In the genomic region with DNA sequence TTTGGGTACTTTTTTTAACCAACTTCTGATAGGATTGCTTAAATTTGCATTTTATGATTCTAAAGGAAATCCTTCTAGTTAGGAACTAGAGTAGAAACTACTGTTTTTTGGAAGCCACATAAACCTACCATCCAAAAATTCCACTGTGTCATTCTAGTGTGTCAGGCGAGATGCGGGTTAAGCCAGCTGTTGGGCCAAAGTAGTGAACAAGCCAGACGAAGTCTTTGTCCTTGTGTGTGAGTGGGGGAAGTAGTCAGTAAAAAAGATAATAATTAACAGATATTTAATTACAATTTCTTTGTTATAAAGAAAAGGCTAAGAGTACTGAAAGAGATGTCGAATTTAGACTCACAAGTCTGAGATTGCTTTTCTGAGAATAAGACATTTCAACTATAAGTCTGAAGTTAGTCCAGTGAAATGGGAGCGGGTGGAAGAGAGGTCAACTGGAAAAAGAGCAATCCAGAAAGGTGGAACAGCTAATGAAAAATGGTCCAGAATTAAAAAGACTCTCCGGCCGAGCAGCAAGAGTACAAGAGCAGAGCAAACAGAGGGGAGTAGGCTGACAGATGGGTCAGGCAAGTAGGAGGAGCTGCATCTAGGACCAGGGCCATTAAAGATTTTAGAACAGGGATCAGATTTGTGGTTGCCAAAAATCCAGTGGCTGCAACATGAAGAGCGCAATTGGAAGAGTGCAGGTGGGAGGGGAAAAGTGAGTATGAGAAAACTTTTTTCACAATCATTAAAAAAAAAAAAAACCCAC, we compare ENCODE assay signal across 9 cellular contexts. TPM values are rescaled to one million over a fixed set of nuclear protein-coding genes. Genes with fewer than 3 reads are reported as not detected.
DNase-seq lines count a peak whose midpoint lies in the region; ATAC-seq and TF ChIP-seq lines count a peak whose summit lies in the region.
"Had no signal": no experiment of that assay in that cellular context is flagged by ENCODE, and none has a peak within 500 bp of the region (broad histone marks: within the 10 kb centered on the region; RNA-seq: fewer than 3 reads in every experiment).

No MANE protein-coding gene starts in this region.

- H2AFZ ChIP-seq in GM23338 (no peak overlapping the region), OCI-LY1 (ENCODE audit: low read length) (no peak overlapping the region), trophoblast cell (ENCODE audit: insufficient read depth, low read length, poor library complexity) (no peak overlapping the region)

- H3K27ac ChIP-seq in GM23338 (ENCODE audit: low read depth) (no peak overlapping the region), OCI-LY1 (ENCODE audit: low read depth, low read length, poor library complexity, severe bottlenecking) (peak overlapping the region; percentile 50), trophoblast cell (ENCODE audit: low read depth, low read length) (no peak overlapping the region)

- H3K36me3 ChIP-seq in GM23338 (ENCODE audit: insufficient read depth) (no peaks in the 10 kb centered on the region), OCI-LY1 (ENCODE audit: insufficient read depth, low read length) (no peaks in the 10 kb centered on the region), trophoblast cell (ENCODE audit: control insufficient read depth in 1 of 2, insufficient read depth in 2 of 2, low read length in 2 of 2) (no peaks in the 10 kb centered on the region)

- H3K9me2 ChIP-seq in GM23338 (ENCODE audit: insufficient read depth) = no peaks in the 10 kb centered on the region
- no peaks in the 10 kb centered on the region for H3K9me2 ChIP-seq in OCI-LY1 (ENCODE audit: low read depth, low read length)

- H3K27ac Mint-ChIP-seq in GM23338 = no peak overlapping the region

- H4K91ac ChIP-seq in trophoblast cell (ENCODE audit: low read depth, low read length) = no peak overlapping the region

- no peak overlapping the region for H3K14ac ChIP-seq in trophoblast cell (ENCODE audit: low read length)

- peaks cover 59% of the 10 kb centered on the region for H3K79me2 ChIP-seq in GM23338 (replicated peaks; ENCODE audit: insufficient read depth)
- peaks cover 36% of the 10 kb centered on the region for H3K79me2 ChIP-seq in OCI-LY1 (ENCODE audit: insufficient read depth, low read length)
- peaks cover 4% of the 10 kb centered on the region for H3K79me2 ChIP-seq in trophoblast cell (ENCODE audit: control insufficient read depth, insufficient read depth, low read length, poor library complexity)

- DNase-seq in GM23338 (ENCODE audit: low spot score) (no peak), fibroblast of mammary gland (ENCODE audit: low read depth) (peak; percentile 56), trophoblast cell (peak; percentile 30 to 59), islet precursor cell (no peak)
- DNase-seq: cortex of kidney had no signal

- peak overlapping the region; percentile 93 for H3K4me3 Mint-ChIP-seq in GM23338

- H3K23ac ChIP-seq in trophoblast cell (ENCODE audit: low read length) = no peak overlapping the region

- H3K4me3 ChIP-seq in GM23338 (peak overlapping the region; percentile 58), OCI-LY1 (ENCODE audit: low read depth, low read length, poor library complexity, severe bottlenecking) (peak overlapping the region; percentile 99), fibroblast of mammary gland (ENCODE audit: control insufficient read depth, low read depth, low read length) (peak overlapping the region; percentile 70), trophoblast cell (ENCODE audit: low read depth, low read length) (no peak overlapping the region)

- no peak overlapping the region for H2BK120ac ChIP-seq in trophoblast cell (ENCODE audit: insufficient read depth, low read length, poor library complexity)

- H3K18ac ChIP-seq in trophoblast cell (ENCODE audit: low read length) = no peak overlapping the region

- H3F3A ChIP-seq in GM23338 (replicated peaks; ENCODE audit: low read depth) (no peaks in the 10 kb centered on the region), OCI-LY1 (ENCODE audit: insufficient read depth, low read length) (peaks cover 4% of the 10 kb centered on the region; the same call in 1 of the 2 replicates)

- no peak overlapping the region for H2BK5ac ChIP-seq in trophoblast cell (ENCODE audit: low read depth, low read length, poor library complexity)

- ATAC-seq in GM23338 (no peak), GM21367 (IDR thresholded peaks at IDR 0.05; ENCODE audit: unreplicated experiment) (no peak), HG03565 (IDR thresholded peaks at IDR 0.05; ENCODE audit: unreplicated experiment) (no peak), GM19467 (IDR thresholded peaks at IDR 0.05; ENCODE audit: unreplicated experiment) (no peak)

- peaks cover 30% of the 10 kb centered on the region for H3K4me1 Mint-ChIP-seq in GM23338

- TF ChIP-seq CTCF in GM23338 (conservative IDR thresholded peaks at IDR 0.05; ENCODE audit: low read depth in 2 of 2) (no peak), OCI-LY1 (IDR thresholded peaks at IDR 0.05; ENCODE audit: low read length) (no peak), fibroblast of mammary gland (conservative IDR thresholded peaks at IDR 0.05; ENCODE audit: control insufficient read depth, insufficient read depth, low read depth, low read length) (no peak)

- H3K36me3 Mint-ChIP-seq in GM23338 (ENCODE audit: low read depth) = peaks cover 7% of the 10 kb centered on the region; the same call in 2 of the 3 replicates

- H4K12ac ChIP-seq in trophoblast cell (ENCODE audit: low read depth, low read length) = no peak overlapping the region

- H3K9ac ChIP-seq in OCI-LY1 (ENCODE audit: low read length) = peak overlapping the region; percentile 98
- no peak overlapping the region for H3K9ac ChIP-seq in trophoblast cell (ENCODE audit: low read length)

- H4K8ac ChIP-seq in trophoblast cell (ENCODE audit: low read depth, low read length) = no peak overlapping the region

- peak overlapping the region; percentile 90 for H3K4me2 ChIP-seq in GM23338
- peak overlapping the region; percentile 84 for H3K4me2 ChIP-seq in OCI-LY1 (ENCODE audit: low read length)
- no peak overlapping the region for H3K4me2 ChIP-seq in trophoblast cell (ENCODE audit: low read length)

- H2AK5ac ChIP-seq in trophoblast cell (ENCODE audit: low read length) = no peak overlapping the region

- no peak overlapping the region for H2BK12ac ChIP-seq in trophoblast cell (ENCODE audit: low read length)

- H3K4ac ChIP-seq in trophoblast cell (ENCODE audit: low read depth, low read length) = no peak overlapping the region

- peaks cover 12% of the 10 kb centered on the region for H3K27me3 ChIP-seq in GM23338 (ENCODE audit: insufficient read depth)
- H3K27me3 ChIP-seq in OCI-LY1 (ENCODE audit: insufficient read depth, low read length) = no peaks in the 10 kb centered on the region
- no peaks in the 10 kb centered on the region for H3K27me3 ChIP-seq in trophoblast cell (ENCODE audit: insufficient read depth, low read length)

- peaks cover 26% of the 10 kb centered on the region for H3K4me1 ChIP-seq in GM23338 (ENCODE audit: insufficient read depth)
- peaks cover 32% of the 10 kb centered on the region for H3K4me1 ChIP-seq in OCI-LY1 (ENCODE audit: insufficient read depth, low read length, severe bottlenecking)
- peaks cover 0 to 2% of the 10 kb centered on the region in 2 experiments for H3K4me1 ChIP-seq in trophoblast cell (ENCODE audit: control insufficient read depth in 1 of 2, insufficient read depth in 2 of 2, low read length in 2 of 2)

- no CpG with 5 or more reads among the region's 8 CpGs for WGBS in trophoblast cell (ENCODE audit: extremely low coverage, insufficient coverage, insufficient read length)

- peaks cover 8% of the 10 kb centered on the region for H3K27me3 Mint-ChIP-seq in GM23338 (ENCODE audit: insufficient read depth, low read depth, poor library complexity)

- peaks cover 5% of the 10 kb centered on the region for H3K79me1 ChIP-seq in trophoblast cell (ENCODE audit: low read length)

- H3K9me3 Mint-ChIP-seq in GM23338 = no peaks in the 10 kb centered on the region

- no peaks in the 10 kb centered on the region; the same call in 1 of the 2 replicates for H4K20me1 ChIP-seq in GM23338 (replicated peaks; ENCODE audit: insufficient read depth)
- no peaks in the 10 kb centered on the region for H4K20me1 ChIP-seq in OCI-LY1 (ENCODE audit: insufficient read depth, low read length)

- H3K9me3 ChIP-seq in OCI-LY1 (ENCODE audit: low read length) = no peaks in the 10 kb centered on the region
- H3K9me3 ChIP-seq in trophoblast cell (ENCODE audit: insufficient read depth, low read depth, low read length) = no peaks in the 10 kb centered on the region

TF ChIP-seq in GM23338, 12 proteins besides CTCF, POLR2A, EP300 and RAD21 (continues in another document):
- TF ChIP-seq CREB1 (CRISPR knock-in tag; IDR thresholded peaks at IDR 0.05; ENCODE audit: low read depth) = no peak
- TF ChIP-seq, protein P1, sequence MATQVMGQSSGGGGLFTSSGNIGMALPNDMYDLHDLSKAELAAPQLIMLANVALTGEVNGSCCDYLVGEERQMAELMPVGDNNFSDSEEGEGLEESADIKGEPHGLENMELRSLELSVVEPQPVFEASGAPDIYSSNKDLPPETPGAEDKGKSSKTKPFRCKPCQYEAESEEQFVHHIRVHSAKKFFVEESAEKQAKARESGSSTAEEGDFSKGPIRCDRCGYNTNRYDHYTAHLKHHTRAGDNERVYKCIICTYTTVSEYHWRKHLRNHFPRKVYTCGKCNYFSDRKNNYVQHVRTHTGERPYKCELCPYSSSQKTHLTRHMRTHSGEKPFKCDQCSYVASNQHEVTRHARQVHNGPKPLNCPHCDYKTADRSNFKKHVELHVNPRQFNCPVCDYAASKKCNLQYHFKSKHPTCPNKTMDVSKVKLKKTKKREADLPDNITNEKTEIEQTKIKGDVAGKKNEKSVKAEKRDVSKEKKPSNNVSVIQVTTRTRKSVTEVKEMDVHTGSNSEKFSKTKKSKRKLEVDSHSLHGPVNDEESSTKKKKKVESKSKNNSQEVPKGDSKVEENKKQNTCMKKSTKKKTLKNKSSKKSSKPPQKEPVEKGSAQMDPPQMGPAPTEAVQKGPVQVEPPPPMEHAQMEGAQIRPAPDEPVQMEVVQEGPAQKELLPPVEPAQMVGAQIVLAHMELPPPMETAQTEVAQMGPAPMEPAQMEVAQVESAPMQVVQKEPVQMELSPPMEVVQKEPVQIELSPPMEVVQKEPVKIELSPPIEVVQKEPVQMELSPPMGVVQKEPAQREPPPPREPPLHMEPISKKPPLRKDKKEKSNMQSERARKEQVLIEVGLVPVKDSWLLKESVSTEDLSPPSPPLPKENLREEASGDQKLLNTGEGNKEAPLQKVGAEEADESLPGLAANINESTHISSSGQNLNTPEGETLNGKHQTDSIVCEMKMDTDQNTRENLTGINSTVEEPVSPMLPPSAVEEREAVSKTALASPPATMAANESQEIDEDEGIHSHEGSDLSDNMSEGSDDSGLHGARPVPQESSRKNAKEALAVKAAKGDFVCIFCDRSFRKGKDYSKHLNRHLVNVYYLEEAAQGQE (IDR thresholded peaks at IDR 0.05; ENCODE audit: unreplicated experiment) = no peak
- TF ChIP-seq NANOG (IDR thresholded peaks at IDR 0.05; ENCODE audit: borderline replicate concordance) = no peak

RNA-seq across cellular contexts. Expression of gene EPB41L5, which starts 1.5 kb away (rescaled TPM):
- 35.4 and 35.5 TPM in 2 replicates for total RNA-seq in GM23338 (2014; rRNA removed; shearing (Covaris generic))
- 13.9 and 15.5 TPM in 2 replicates for polyA plus RNA-seq in GM23338 (2016; fragmentation: Nextera tagmentation; extraction: Ambion mirVana)
- 12.3 and 14.2 TPM in 2 replicates for polyA plus RNA-seq in trophoblast cell (2013)

Comparison
In these comparisons a context has a peak if more than half of its experiments do, and no peak if none do; other contexts are left out.
1. DNase-seq: peak in fibroblast of mammary gland (single experiment) and trophoblast cell (2 of 2); none in GM23338 (single experiment) and islet precursor cell (single experiment).